ENCODE assay signal across 8 cellular contexts in the genomic region with DNA sequence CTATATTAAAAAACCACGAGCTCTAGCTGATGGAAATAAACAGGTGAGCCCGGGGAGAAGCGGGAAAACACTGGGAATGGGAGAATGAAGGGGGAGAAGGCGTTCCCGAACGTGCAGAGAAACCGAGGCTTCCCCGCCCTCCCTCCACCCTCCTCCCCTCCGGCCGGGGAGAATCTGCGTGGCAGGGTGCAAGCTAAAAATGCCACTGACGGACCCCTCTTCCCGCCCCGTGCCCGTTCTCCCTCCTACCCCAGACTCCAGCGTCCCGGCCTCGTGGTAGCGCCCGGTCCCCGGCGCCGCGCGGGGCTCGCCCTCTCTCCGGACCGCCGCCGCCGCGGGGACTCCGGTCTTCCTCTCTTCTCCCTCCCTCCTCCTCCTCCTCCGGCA.
DNase-seq lines count a peak whose midpoint lies in the region; ATAC-seq and TF ChIP-seq lines count a peak whose summit lies in the region.

No MANE protein-coding gene starts in this region.

- H3K4me3 Mint-ChIP-seq in CD14-positive monocyte = peak overlapping the region; percentile 94
- H3K4me3 Mint-ChIP-seq in activated naive CD8-positive, alpha-beta T cell treated with anti-CD3 and anti-CD28 coated beads, Interleukin-2, amount 10 ng/mL, durations not matched to agents 7 days and 5 days = peak overlapping the region; percentile 95

- POLR2A ChIA-PET in activated naive CD8-positive, alpha-beta T cell treated with anti-CD3 and anti-CD28 coated beads, Interleukin-2, amount 10 ng/mL, durations not matched to agents 7 days and 5 days (lab: Charles Lee) = interaction anchor here (0.6 to 1.0 kb wide), 2 partner anchors 83 to 135 kb away, joined by 3 read pairs; no protein-coding TSS in a partner anchor
- POLR2A ChIA-PET in GM10248 (lab: Yijun Ruan, JAX) = no interaction called here

- peak overlapping the region; percentile 88 to 96 (median 92) for H3K27ac Mint-ChIP-seq in CD14-positive monocyte
- H3K27ac Mint-ChIP-seq in activated naive CD8-positive, alpha-beta T cell treated with anti-CD3 and anti-CD28 coated beads, Interleukin-2, amount 10 ng/mL, durations not matched to agents 7 days and 5 days = peak overlapping the region; percentile 82

- peak; percentile 13 for ATAC-seq in HG02884 (IDR thresholded peaks at IDR 0.05; ENCODE audit: unreplicated experiment)
- no peak for ATAC-seq in activated naive CD8-positive, alpha-beta T cell treated with anti-CD3 and anti-CD28 coated beads, Interleukin-2, amount 10 ng/mL, durations not matched to agents 7 days and 5 days (ENCODE audit: low read depth)

- peaks cover 53% of the 10 kb centered on the region for H3K4me1 Mint-ChIP-seq in CD14-positive monocyte
- peaks cover 32% of the 10 kb centered on the region for H3K4me1 Mint-ChIP-seq in activated naive CD8-positive, alpha-beta T cell treated with anti-CD3 and anti-CD28 coated beads, Interleukin-2, amount 10 ng/mL, durations not matched to agents 7 days and 5 days

- CTCF ChIA-PET in GM10248 (lab: Yijun Ruan, JAX) = interaction anchor here (3.1 to 5.5 kb wide), 3 partner anchors 9 to 622 kb away, joined by 13 to 53 read pairs (median 37); no protein-coding TSS in a partner anchor

- peak overlapping the region; percentile 30 for H3K27ac ChIP-seq in iPS-20b (ENCODE audit: low read length)
- peak overlapping the region; percentile 84 for H3K27ac ChIP-seq in stomach smooth muscle (ENCODE audit: low read length)

- H3K9ac ChIP-seq in iPS-20b (ENCODE audit: low read depth, low read length) (peak overlapping the region; percentile 84; the same call in 1 of the 2 replicates), stomach smooth muscle (ENCODE audit: low read length in 2 of 2) (peak overlapping the region; percentile 71 to 99)

- DNase-seq in CD14-positive monocyte (ENCODE audit: low spot score) = no peak
- DNase-seq in activated naive CD8-positive, alpha-beta T cell treated with anti-CD3 and anti-CD28 coated beads, Interleukin-2, amount 10 ng/mL, durations not matched to agents 7 days and 5 days = no peak
- no peak for DNase-seq in dedifferentiated amniotic fluid mesenchymal stem cell (ENCODE audit: extremely low spot score)
- no peak for DNase-seq in GM10248 (ENCODE audit: extremely low spot score)
- DNase-seq in activated CD4-positive, alpha-beta T cell treated with anti-CD3 and anti-CD28 coated beads, Interleukin-2, amount 50 U/mL, for 4 hours = no peak

- H3K4me3 ChIP-seq in iPS-20b (ENCODE audit: low read length) = peak overlapping the region; percentile 97
- H3K4me3 ChIP-seq in stomach smooth muscle (ENCODE audit: low read length in 2 of 2) = peak overlapping the region; percentile 84 to 96

- H3K36me3 ChIP-seq in iPS-20b (ENCODE audit: insufficient read depth, low read depth, low read length) (no peaks in the 10 kb centered on the region), stomach smooth muscle (ENCODE audit: control insufficient read depth in 2 of 2, insufficient read depth in 2 of 2, low read length in 2 of 2) (no peaks in the 10 kb centered on the region)

- peaks cover 5% of the 10 kb centered on the region for H3K27me3 ChIP-seq in iPS-20b (ENCODE audit: insufficient read depth, low read length)
- H3K27me3 ChIP-seq in stomach smooth muscle (ENCODE audit: control insufficient read depth in 1 of 2, insufficient read depth in 2 of 2, low read length in 2 of 2) = no peaks in the 10 kb centered on the region

- H3K9me3 ChIP-seq in iPS-20b (ENCODE audit: insufficient read depth, low read depth, low read length) = no peaks in the 10 kb centered on the region
- H3K9me3 ChIP-seq in stomach smooth muscle (ENCODE audit: control insufficient read depth in 2 of 2, low read length in 2 of 2) = no peaks in the 10 kb centered on the region

- peaks cover 0 to 2% (median 0%) of the 10 kb centered on the region in 3 donors for H3K27me3 Mint-ChIP-seq in CD14-positive monocyte (ENCODE audit: low read depth in 3 of 3)
- peaks cover 6% of the 10 kb centered on the region for H3K27me3 Mint-ChIP-seq in activated naive CD8-positive, alpha-beta T cell treated with anti-CD3 and anti-CD28 coated beads, Interleukin-2, amount 10 ng/mL, durations not matched to agents 7 days and 5 days

- no peak for TF ChIP-seq CTCF in CD14-positive monocyte (IDR thresholded peaks at IDR 0.05)
- TF ChIP-seq CTCF in GM10248 (IDR thresholded peaks at IDR 0.05; ENCODE audit: control extremely low read depth, extremely low read depth, low read depth, missing control alignments) = no peak

- H3K9me3 Mint-ChIP-seq in CD14-positive monocyte = no peaks in the 10 kb centered on the region
- no peaks in the 10 kb centered on the region for H3K9me3 Mint-ChIP-seq in activated naive CD8-positive, alpha-beta T cell treated with anti-CD3 and anti-CD28 coated beads, Interleukin-2, amount 10 ng/mL, durations not matched to agents 7 days and 5 days

- peaks cover 9 to 10% of the 10 kb centered on the region in 2 donors for H3K36me3 Mint-ChIP-seq in CD14-positive monocyte
- H3K36me3 Mint-ChIP-seq in activated naive CD8-positive, alpha-beta T cell treated with anti-CD3 and anti-CD28 coated beads, Interleukin-2, amount 10 ng/mL, durations not matched to agents 7 days and 5 days = peaks cover 2% of the 10 kb centered on the region

- peaks cover 21% of the 10 kb centered on the region for H3K4me1 ChIP-seq in iPS-20b (ENCODE audit: insufficient read depth, low read length)
- H3K4me1 ChIP-seq in stomach smooth muscle (ENCODE audit: control insufficient read depth, insufficient read depth, low read length) = peaks cover 22% of the 10 kb centered on the region

- intact Hi-C loops in CD14-positive monocyte (cut with micrococcal nuclease) = loop anchor here (5.0 to 10.0 kb wide), 2 partner anchors 101 to 358 kb away; a partner anchor contains a TSS
